9 cellular contexts compared by ENCODE assay signal in genomic region chr12:112121780-112122565, GRCh38. TPM values are rescaled to one million over a fixed set of nuclear protein-coding genes. Genes with fewer than 3 reads are reported as not detected.
DNase-seq lines count a peak whose midpoint lies in the region; ATAC-seq and TF ChIP-seq lines count a peak whose summit lies in the region.
"Had no signal": no experiment of that assay in that cellular context is flagged by ENCODE, and none has a peak within 500 bp of the region (broad histone marks: within the 10 kb centered on the region; RNA-seq: fewer than 3 reads in every experiment).

No MANE protein-coding gene starts in this region.

- H2AFZ ChIP-seq in fibroblast of lung (ENCODE audit: low read length), result peak overlapping the region; percentile 69

- peak overlapping the region; percentile 87 for H3K4me2 ChIP-seq in fibroblast of lung (ENCODE audit: extremely low read depth, insufficient read depth, low read length)

- no peaks in the 10 kb centered on the region for H3K36me3 Mint-ChIP-seq in nephron (ENCODE audit: low read depth)
- H3K36me3 Mint-ChIP-seq in activated T-helper 1 cell treated with anti-CD3 and anti-CD28 coated beads, Interleukin-12 subunit alpha, Interleukin-12 subunit beta, Interleukin-2, Interleukin-4 antibody, amounts not matched to agents 30 ng/mL and 10 ng/mL and 1 ng/mL, durations not matched to agents 14 hours and 24 hours and 36 hours (ENCODE audit: low read depth), result peaks cover under 1% of the 10 kb centered on the region

- intact Hi-C loops in activated T-helper 1 cell treated with anti-CD3 and anti-CD28 coated beads, Interleukin-12 subunit alpha, Interleukin-12 subunit beta, Interleukin-2, Interleukin-4 antibody, amounts not matched to agents 30 ng/mL and 10 ng/mL and 1 ng/mL, durations not matched to agents 14 hours and 24 hours and 36 hours (cut with micrococcal nuclease), result no loop called here

- DNase-seq in AG09309 (ENCODE audit: low read depth) (peak; percentile 53), NCI-H446 treated with DMSO at 0.1 percent for 48 hours (lab: John Stamatoyannopoulos, UW) (peak; percentile 60), fibroblast of lung (ENCODE audit: low read depth in 2 of 2) (peak; percentile 90 to 91), NCI-H1694 (lab: John Stamatoyannopoulos, UW) (no peak), NCI-H1694 treated with DMSO at 0.1 percent for 48 hours (lab: John Stamatoyannopoulos, UW) (no peak)
- DNase-seq in activated T-helper 1 cell treated with anti-CD3 and anti-CD28 coated beads, Interleukin-12 subunit alpha, Interleukin-12 subunit beta, Interleukin-2, Interleukin-4 antibody, amounts not matched to agents 30 ng/mL and 10 ng/mL and 1 ng/mL, durations not matched to agents 14 hours and 24 hours and 36 hours (ENCODE audit: low spot score), result no peak
- DNase-seq: activated CD4-positive, alpha-beta T cell treated with anti-CD3 and anti-CD28 coated beads, Interleukin-2, amount 50 U/mL, for 1 hour had no signal

- H3K9me3 ChIP-seq in fibroblast of lung (ENCODE audit: control insufficient read depth, insufficient read depth, low read depth, low read length), result no peaks in the 10 kb centered on the region

- peaks cover 16% of the 10 kb centered on the region for H3K79me2 ChIP-seq in fibroblast of lung (ENCODE audit: control insufficient read depth, insufficient read depth, low read length)

- no peaks in the 10 kb centered on the region for H3K27me3 Mint-ChIP-seq in nephron (ENCODE audit: low read depth)
- peaks cover 10% of the 10 kb centered on the region for H3K27me3 Mint-ChIP-seq in activated T-helper 1 cell treated with anti-CD3 and anti-CD28 coated beads, Interleukin-12 subunit alpha, Interleukin-12 subunit beta, Interleukin-2, Interleukin-4 antibody, amounts not matched to agents 30 ng/mL and 10 ng/mL and 1 ng/mL, durations not matched to agents 14 hours and 24 hours and 36 hours (ENCODE audit: insufficient read depth)

- peak overlapping the region; percentile 80 for H3K27ac ChIP-seq in fibroblast of lung (ENCODE audit: insufficient read depth, low read length)

- no peak overlapping the region for H3K9ac ChIP-seq in fibroblast of lung (ENCODE audit: insufficient read depth, low read length)

- H3K4me1 Mint-ChIP-seq in nephron, result peaks cover 37% of the 10 kb centered on the region
- H3K4me1 Mint-ChIP-seq in activated T-helper 1 cell treated with anti-CD3 and anti-CD28 coated beads, Interleukin-12 subunit alpha, Interleukin-12 subunit beta, Interleukin-2, Interleukin-4 antibody, amounts not matched to agents 30 ng/mL and 10 ng/mL and 1 ng/mL, durations not matched to agents 14 hours and 24 hours and 36 hours (ENCODE audit: low read depth), result peaks cover 24% of the 10 kb centered on the region

- H3K9me3 Mint-ChIP-seq in nephron, result no peaks in the 10 kb centered on the region
- H3K9me3 Mint-ChIP-seq in activated T-helper 1 cell treated with anti-CD3 and anti-CD28 coated beads, Interleukin-12 subunit alpha, Interleukin-12 subunit beta, Interleukin-2, Interleukin-4 antibody, amounts not matched to agents 30 ng/mL and 10 ng/mL and 1 ng/mL, durations not matched to agents 14 hours and 24 hours and 36 hours, result no peaks in the 10 kb centered on the region

- no peaks in the 10 kb centered on the region for H3K36me3 ChIP-seq in fibroblast of lung (ENCODE audit: control insufficient read depth, insufficient read depth, low read length)

- no peaks in the 10 kb centered on the region for H4K20me1 ChIP-seq in fibroblast of lung (ENCODE audit: control insufficient read depth, extremely low read depth, insufficient read depth, low read length)

- no peak for TF ChIP-seq CTCF in AG09309 (IDR thresholded peaks at IDR 0.05; ENCODE audit: control insufficient read depth, insufficient read depth, low read depth, low read length, missing control alignments)
- TF ChIP-seq CTCF in fibroblast of lung (conservative IDR thresholded peaks at IDR 0.05 in 1 of 2, IDR thresholded peaks at IDR 0.05 in 1 of 2; ENCODE audit: low read depth in 1 of 2, low read length in 2 of 2), result no peak
- no peak for TF ChIP-seq CTCF in nephron (IDR thresholded peaks at IDR 0.05; ENCODE audit: unreplicated experiment in 3 of 3)

- peak overlapping the region; percentile 38 to 73 (median 54) for H3K4me3 Mint-ChIP-seq in nephron
- no peak overlapping the region for H3K4me3 Mint-ChIP-seq in activated T-helper 1 cell treated with anti-CD3 and anti-CD28 coated beads, Interleukin-12 subunit alpha, Interleukin-12 subunit beta, Interleukin-2, Interleukin-4 antibody, amounts not matched to agents 30 ng/mL and 10 ng/mL and 1 ng/mL, durations not matched to agents 14 hours and 24 hours and 36 hours

- peaks cover 17% of the 10 kb centered on the region for H3K4me1 ChIP-seq in fibroblast of lung (ENCODE audit: control insufficient read depth, extremely low read depth, insufficient read depth, low read length)

- no peak for ATAC-seq in HG03139 (IDR thresholded peaks at IDR 0.05; ENCODE audit: unreplicated experiment)

- H3K27me3 ChIP-seq in fibroblast of lung (ENCODE audit: control insufficient read depth, insufficient read depth, low read length), result no peaks in the 10 kb centered on the region

- H3K4me3 ChIP-seq in AG09309 (ENCODE audit: control insufficient read depth, low read depth, low read length) (no peak overlapping the region), fibroblast of lung (replicated peaks in 1 of 4; ENCODE audit: control extremely low read depth in 1 of 4, insufficient read depth in 1 of 4, low read depth in 3 of 4, low read length in 4 of 4) (no peak overlapping the region)

- peak overlapping the region; percentile 84 to 92 (median 91) for H3K27ac Mint-ChIP-seq in nephron
- H3K27ac Mint-ChIP-seq in activated T-helper 1 cell treated with anti-CD3 and anti-CD28 coated beads, Interleukin-12 subunit alpha, Interleukin-12 subunit beta, Interleukin-2, Interleukin-4 antibody, amounts not matched to agents 30 ng/mL and 10 ng/mL and 1 ng/mL, durations not matched to agents 14 hours and 24 hours and 36 hours, result no peak overlapping the region

RNA-seq across cellular contexts. Expression of gene TRAFD1, which starts 3.4 kb away (rescaled TPM):
- 55.7 and 83.4 TPM in 2 replicates for total RNA-seq in fibroblast of lung
- polyA plus RNA-seq in fibroblast of lung, result 42.5 and 43.3 TPM in 2 replicates
- polyA plus RNA-seq in fibroblast of lung (2012), result 33.0 and 38.0 TPM in 2 replicates
- 32.5 and 34.3 TPM in 2 replicates for polyA minus RNA-seq in fibroblast of lung (ENCODE audit: low replicate concordance)
- total RNA-seq in activated T-helper 1 cell treated with anti-CD3 and anti-CD28 coated beads, Interleukin-12 subunit alpha, Interleukin-12 subunit beta, Interleukin-2, Interleukin-4 antibody, amounts not matched to agents 30 ng/mL and 10 ng/mL and 1 ng/mL, durations not matched to agents 14 hours and 24 hours and 36 hours, result 46.5 and 46.7 TPM in 2 replicates

RNA-seq across cellular contexts. Expression of gene NAA25, which starts 13.4 kb away (rescaled TPM):
- total RNA-seq in fibroblast of lung, result 16.9 and 18.8 TPM in 2 replicates
- 17.9 and 19.4 TPM in 2 replicates for polyA plus RNA-seq in fibroblast of lung
- 10.3 and 12.5 TPM in 2 replicates for polyA plus RNA-seq in fibroblast of lung (2012)
- 7.4 and 7.9 TPM in 2 replicates for polyA minus RNA-seq in fibroblast of lung (ENCODE audit: low replicate concordance)
- 52.2 and 58.1 TPM in 2 replicates for total RNA-seq in activated T-helper 1 cell treated with anti-CD3 and anti-CD28 coated beads, Interleukin-12 subunit alpha, Interleukin-12 subunit beta, Interleukin-2, Interleukin-4 antibody, amounts not matched to agents 30 ng/mL and 10 ng/mL and 1 ng/mL, durations not matched to agents 14 hours and 24 hours and 36 hours

Comparison
In these comparisons a context has a peak if more than half of its experiments do, and no peak if none do; other contexts are left out.
1. DNase-seq: peak in AG09309 (single experiment), NCI-H446 treated with DMSO at 0.1 percent for 48 hours (single experiment) and fibroblast of lung (2 of 2); none in NCI-H1694 (single experiment), NCI-H1694 treated with DMSO at 0.1 percent for 48 hours (single experiment) and activated T-helper 1 cell treated with anti-CD3 and anti-CD28 coated beads, Interleukin-12 subunit alpha, Interleukin-12 subunit beta, Interleukin-2, Interleukin-4 antibody, amounts not matched to agents 30 ng/mL and 10 ng/mL and 1 ng/mL, durations not matched to agents 14 hours and 24 hours and 36 hours (single experiment).